In genomic region chr9:16718952-16719351, GRCh38 we compare ENCODE assay signal across 13 cellular contexts.
"Had no signal": no experiment of that assay in that cellular context is flagged by ENCODE, and none has a peak within 500 bp of the region (broad histone marks: within the 10 kb centered on the region; RNA-seq: fewer than 3 reads in every experiment).

No MANE protein-coding gene starts in this region.

- DNase-seq: activated CD4-positive, alpha-beta T cell treated with anti-CD3 and anti-CD28 coated beads for 48 hours; activated naive CD4-positive, alpha-beta T cell treated with anti-CD3 and anti-CD28 coated beads, Interleukin-2, amount 10 ng/mL, durations not matched to agents 7 days and 5 days; activated T-cell treated with anti-CD3 and anti-CD28 coated beads for 4 hours; cerebellar nuclear complex; dermis blood vessel endothelial cell; foreskin keratinocyte; retina; stomach; T-helper 1 cell had no signal

- H3K9ac ChIP-seq: neural progenitor cell, parathyroid adenoma had no signal

- H3K4me1 ChIP-seq: neural progenitor cell, parathyroid adenoma had no signal

- H3K27me3 ChIP-seq: foreskin keratinocyte, neural progenitor cell, stomach had no signal

- H3K79me2 ChIP-seq: parathyroid adenoma had no signal

- H3K4me3 ChIP-seq: neural progenitor cell, skin epidermis, stomach, thoracic aorta had no signal

- H3K36me3 ChIP-seq: neural progenitor cell, stomach, thoracic aorta had no signal

- H3K9me3 ChIP-seq: stomach, thoracic aorta had no signal

- H3K27ac ChIP-seq: foreskin keratinocyte, neural progenitor cell, parathyroid adenoma, thoracic aorta had no signal

- H3K4me2 ChIP-seq: neural progenitor cell had no signal

- H2AFZ ChIP-seq: neural progenitor cell, parathyroid adenoma had no signal
